In the genomic region with DNA sequence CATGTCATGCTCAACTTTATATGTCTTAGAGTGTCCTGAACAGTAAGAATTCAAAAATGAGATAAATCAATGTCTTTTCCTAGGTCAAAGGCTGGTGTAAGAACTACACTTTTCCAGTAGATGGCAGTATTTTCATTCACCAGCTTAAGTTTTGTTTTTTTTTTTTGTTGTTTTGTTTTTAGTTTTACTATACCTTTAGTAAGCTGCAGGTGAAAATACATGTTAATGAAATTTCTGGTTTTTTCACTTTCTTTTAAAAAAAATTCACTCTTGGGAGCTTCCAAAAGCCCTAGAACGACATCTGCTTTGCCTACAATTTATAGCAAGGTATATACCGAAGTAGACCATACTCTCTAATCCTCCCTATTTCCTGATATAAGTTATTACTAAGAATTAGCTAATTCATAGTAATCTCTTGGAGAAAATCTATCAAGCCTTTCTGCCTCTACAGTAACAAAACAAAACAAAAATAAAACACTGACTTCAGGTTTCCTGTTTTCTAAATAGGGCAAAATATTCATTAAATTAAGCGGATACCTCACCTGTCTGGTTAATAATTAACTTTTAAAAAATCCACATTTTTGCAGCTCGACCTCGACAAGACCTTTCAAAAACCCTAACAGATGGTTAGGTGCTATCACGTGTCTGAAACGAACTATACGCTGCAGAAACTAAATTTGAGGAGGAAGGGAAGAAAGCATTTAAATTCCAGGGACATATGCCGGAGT, we compare ENCODE assay signal across 8 cellular contexts. TPM values are rescaled to one million over a fixed set of nuclear protein-coding genes. Genes with fewer than 3 reads are reported as not detected.
DNase-seq lines count a peak whose midpoint lies in the region; ATAC-seq and TF ChIP-seq lines count a peak whose summit lies in the region.

No MANE protein-coding gene starts in this region.

- no peak overlapping the region for H2AFZ ChIP-seq in hepatocyte

- peak overlapping the region; percentile 75 for H3K4me3 Mint-ChIP-seq in activated T-helper 2 cell treated with anti-CD3 and anti-CD28 coated beads, Interferon-gamma antibody, Interleukin-2, Interleukin-4, amounts not matched to agents 10 μg/mL and 5 μg/mL and 100 μg/mL, durations not matched to agents 14 hours and 24 hours and 36 hours (ENCODE audit: low read depth)

- H3K4me2 ChIP-seq in hepatocyte = peak overlapping the region; percentile 91

- DNase-seq in cardiac muscle cell (ENCODE audit: low read depth in 1 of 2, low spot score in 1 of 2) = peak; percentile 34 to 64
- no peak for DNase-seq in left ventricle myocardium superior
- DNase-seq in NCI-H1105 treated with DMSO at 0.1 percent for 48 hours (lab: John Stamatoyannopoulos, UW) = peak; percentile 53
- no peak for DNase-seq in activated T-helper 2 cell treated with anti-CD3 and anti-CD28 coated beads, Interferon-gamma antibody, Interleukin-2, Interleukin-4, amounts not matched to agents 10 μg/mL and 5 μg/mL and 100 μg/mL, durations not matched to agents 14 hours and 24 hours and 36 hours (ENCODE audit: low spot score)
- DNase-seq in hepatocyte (ENCODE audit: low spot score) = peak; percentile 48
- DNase-seq in activated effector memory CD4-positive, alpha-beta T cell treated with anti-CD3 and anti-CD28 coated beads, Interleukin-2, amount 50 U/mL, for 16 hours = no peak

- WGBS in hepatocyte (ENCODE audit: low lambda C conversion rate, missing lambda C conversion rate) = 10% methylated on average over 9 of the region's 9 CpGs

- peaks cover 3% of the 10 kb centered on the region for H3K79me2 ChIP-seq in hepatocyte

- TF ChIP-seq CTCF in cardiac muscle cell (IDR thresholded peaks at IDR 0.05; ENCODE audit: low read depth, low read length) (peak; percentile 66), hepatocyte (IDR thresholded peaks at IDR 0.05; ENCODE audit: poor library complexity) (peak; percentile 94)

- no peaks in the 10 kb centered on the region for H3K9me3 Mint-ChIP-seq in activated T-helper 2 cell treated with anti-CD3 and anti-CD28 coated beads, Interferon-gamma antibody, Interleukin-2, Interleukin-4, amounts not matched to agents 10 μg/mL and 5 μg/mL and 100 μg/mL, durations not matched to agents 14 hours and 24 hours and 36 hours

- H3K4me3 ChIP-seq in cardiac muscle cell (peak overlapping the region; percentile 95), hepatocyte (peak overlapping the region; percentile 46), skin epidermis (peak overlapping the region in 3 of 7 experiments; percentile 6 to 73 (median 65))

- H3K27ac ChIP-seq in cardiac muscle cell = peak overlapping the region; percentile 95
- peak overlapping the region; percentile 97 for H3K27ac ChIP-seq in hepatocyte
- H3K27ac ChIP-seq in skin epidermis = peak overlapping the region in 12 of 21 experiments; percentile 49 to 97 (median 91)

- H3K27ac Mint-ChIP-seq in activated T-helper 2 cell treated with anti-CD3 and anti-CD28 coated beads, Interferon-gamma antibody, Interleukin-2, Interleukin-4, amounts not matched to agents 10 μg/mL and 5 μg/mL and 100 μg/mL, durations not matched to agents 14 hours and 24 hours and 36 hours = no peak overlapping the region

- no peaks in the 10 kb centered on the region for H3K36me3 ChIP-seq in cardiac muscle cell
- no peaks in the 10 kb centered on the region for H3K36me3 ChIP-seq in hepatocyte (replicated peaks; ENCODE audit: insufficient read depth, low read depth)

- peaks cover 2% of the 10 kb centered on the region for H3K36me3 Mint-ChIP-seq in activated T-helper 2 cell treated with anti-CD3 and anti-CD28 coated beads, Interferon-gamma antibody, Interleukin-2, Interleukin-4, amounts not matched to agents 10 μg/mL and 5 μg/mL and 100 μg/mL, durations not matched to agents 14 hours and 24 hours and 36 hours (ENCODE audit: low read depth)

- intact Hi-C loops in left ventricle myocardium superior (cut with micrococcal nuclease) = loop anchor here (5.0 to 10.0 kb wide), 2 partner anchors 128 to 241 kb away; no protein-coding TSS in a partner anchor
- intact Hi-C loops in activated T-helper 2 cell treated with anti-CD3 and anti-CD28 coated beads, Interferon-gamma antibody, Interleukin-2, Interleukin-4, amounts not matched to agents 10 μg/mL and 5 μg/mL and 100 μg/mL, durations not matched to agents 14 hours and 24 hours and 36 hours (cut with micrococcal nuclease) = loop anchor here (1.0 to 5.0 kb wide), 6 partner anchors 55 to 328 kb away; a partner anchor contains a TSS

- peaks cover 21% of the 10 kb centered on the region for H3K27me3 Mint-ChIP-seq in activated T-helper 2 cell treated with anti-CD3 and anti-CD28 coated beads, Interferon-gamma antibody, Interleukin-2, Interleukin-4, amounts not matched to agents 10 μg/mL and 5 μg/mL and 100 μg/mL, durations not matched to agents 14 hours and 24 hours and 36 hours (ENCODE audit: low read depth)

- H3K27me3 ChIP-seq in cardiac muscle cell = no peaks in the 10 kb centered on the region
- H3K27me3 ChIP-seq in hepatocyte = no peaks in the 10 kb centered on the region

- no peaks in the 10 kb centered on the region for H3K9me2 ChIP-seq in hepatocyte (replicated peaks; ENCODE audit: insufficient read depth)

- H3K4me1 ChIP-seq in cardiac muscle cell (ENCODE audit: low read depth) = peaks cover 16% of the 10 kb centered on the region
- peaks cover 3% of the 10 kb centered on the region for H3K4me1 ChIP-seq in hepatocyte (ENCODE audit: insufficient read depth)

- H3K9me3 ChIP-seq in cardiac muscle cell (ENCODE audit: low read depth) (no peaks in the 10 kb centered on the region), hepatocyte (ENCODE audit: low read depth) (no peaks in the 10 kb centered on the region)

- H3K4me1 Mint-ChIP-seq in activated T-helper 2 cell treated with anti-CD3 and anti-CD28 coated beads, Interferon-gamma antibody, Interleukin-2, Interleukin-4, amounts not matched to agents 10 μg/mL and 5 μg/mL and 100 μg/mL, durations not matched to agents 14 hours and 24 hours and 36 hours (ENCODE audit: low read depth) = peaks cover 17% of the 10 kb centered on the region

- ATAC-seq in left ventricle myocardium superior = no peak
- ATAC-seq in HG03469 (IDR thresholded peaks at IDR 0.05; ENCODE audit: unreplicated experiment) = no peak

- H4K20me1 ChIP-seq in hepatocyte (ENCODE audit: insufficient read depth, poor library complexity, severe bottlenecking) = peaks cover 7% of the 10 kb centered on the region

RNA-seq across cellular contexts. Expression of a gene that starts 2.7 kb away (rescaled TPM):
- total RNA-seq in cardiac muscle cell (26.6 and 60.4 TPM in 2 replicates), left ventricle myocardium superior (150 TPM), hepatocyte (15.7 and 17.9 TPM in 2 replicates)
- polyA plus RNA-seq in cardiac muscle cell (14.4 and 28.6 TPM in 2 replicates), hepatocyte (10.5 and 11.7 TPM in 2 replicates)
- total RNA-seq in activated T-helper 2 cell treated with anti-CD3 and anti-CD28 coated beads, Interferon-gamma antibody, Interleukin-2, Interleukin-4, amounts not matched to agents 10 μg/mL and 5 μg/mL and 100 μg/mL, durations not matched to agents 14 hours and 24 hours and 36 hours = 4.3 and 5.1 TPM in 2 replicates

RNA-seq across cellular contexts. Expression of a gene that starts 54.5 kb away (rescaled TPM):
- total RNA-seq in cardiac muscle cell (8.4 and 12.4 TPM in 2 replicates), left ventricle myocardium superior (20.7 TPM), hepatocyte (24.9 and 27.0 TPM in 2 replicates)
- polyA plus RNA-seq in cardiac muscle cell (22.9 and 40.6 TPM in 2 replicates), hepatocyte (20.7 and 22.9 TPM in 2 replicates)
- 6.2 and 9.1 TPM in 2 replicates for total RNA-seq in activated T-helper 2 cell treated with anti-CD3 and anti-CD28 coated beads, Interferon-gamma antibody, Interleukin-2, Interleukin-4, amounts not matched to agents 10 μg/mL and 5 μg/mL and 100 μg/mL, durations not matched to agents 14 hours and 24 hours and 36 hours

Comparison
In these comparisons a context has a peak if more than half of its experiments do, and no peak if none do; other contexts are left out.
1. DNase-seq: peak in cardiac muscle cell (2 of 2), NCI-H1105 treated with DMSO at 0.1 percent for 48 hours (single experiment) and hepatocyte (single experiment); none in left ventricle myocardium superior (single experiment), activated T-helper 2 cell treated with anti-CD3 and anti-CD28 coated beads, Interferon-gamma antibody, Interleukin-2, Interleukin-4, amounts not matched to agents 10 μg/mL and 5 μg/mL and 100 μg/mL, durations not matched to agents 14 hours and 24 hours and 36 hours (single experiment) and activated effector memory CD4-positive, alpha-beta T cell treated with anti-CD3 and anti-CD28 coated beads, Interleukin-2, amount 50 U/mL, for 16 hours (single experiment).
2. Peak in every context shown above with its lines, with median percentiles within 50 percentile points of each other: H3K27ac ChIP-seq.